Comparison of ENCODE assay signal across 2 cellular contexts in genomic region chr5:74522838-74523237, GRCh38.
DNase-seq lines count a peak whose midpoint lies in the region; ATAC-seq, FAIRE-seq and TF ChIP-seq lines count a peak whose summit lies in the region.
"Not testable (repeated sequence)": the region's sequence is repeated elsewhere in the genome, so short reads cannot be mapped to it uniquely, and the experiment has no call there.

No MANE protein-coding gene starts in this region.

- H3K36me3 Mint-ChIP-seq in endothelial cell (ENCODE audit: low read depth, unreplicated experiment), result peaks cover 25% of the 10 kb centered on the region

- H3K4me3 Mint-ChIP-seq in endothelial cell (ENCODE audit: unreplicated experiment), result peak overlapping the region; percentile 7

- in situ Hi-C loops in K562 (cut with MboI), result not testable (repeated sequence)

- H3K9ac ChIP-seq in K562 (ENCODE audit: insufficient read depth in 1 of 2, low read depth in 2 of 2, low read length in 2 of 2), result not testable (repeated sequence)

- BruUV-seq in K562 (replicated peaks; lab: Mats Ljungman, UMichigan), result not testable (repeated sequence)

- H3K4me3 ChIP-seq in K562, result not testable (repeated sequence)

- H3K4me2 ChIP-seq in K562 (ENCODE audit: insufficient read depth, low read length), result not testable (repeated sequence)

- H3K9me3 Mint-ChIP-seq in endothelial cell (ENCODE audit: unreplicated experiment), result peaks cover 19% of the 10 kb centered on the region

- FAIRE-seq in K562 (lab: Jason Lieb, UNC), result not testable (repeated sequence)

- not testable (repeated sequence) for H2AFZ ChIP-seq in K562 (ENCODE audit: low read depth, low read length)

- not testable (repeated sequence) for H3K27me3 ChIP-seq in K562 (ENCODE audit: control insufficient read depth in 2 of 2, insufficient read depth in 2 of 2, low read length in 2 of 2)

- H3K36me3 ChIP-seq in K562 (ENCODE audit: control insufficient read depth, insufficient read depth, low read length), result not testable (repeated sequence)

- DNase-seq in K562 (ENCODE audit: extremely low read depth in 1 of 4, low spot score in 3 of 4); endothelial cell (ENCODE audit: low spot score): not testable (repeated sequence)

- H3K4me1 Mint-ChIP-seq in endothelial cell (ENCODE audit: unreplicated experiment), result not testable (repeated sequence)

- TF ChIP-seq RAD21 in K562 (CRISPR knock-in tag; conservative IDR thresholded peaks at IDR 0.05 in 1 of 2, IDR thresholded peaks at IDR 0.05 in 1 of 2), result not testable (repeated sequence)

- not testable (repeated sequence) for H3K9me3 ChIP-seq in K562 (replicated peaks; ENCODE audit: control insufficient read depth, insufficient read depth, low read depth, low read length)

- not testable (repeated sequence) for H4K20me1 ChIP-seq in K562 (replicated peaks; ENCODE audit: control insufficient read depth, insufficient read depth, low read length)

- H3K79me2 ChIP-seq in K562 (ENCODE audit: control insufficient read depth, insufficient read depth, low read length), result not testable (repeated sequence)

- not testable (repeated sequence) for TF ChIP-seq POLR2A in K562 (conservative IDR thresholded peaks at IDR 0.05)

- not testable (repeated sequence) for H3K9me1 ChIP-seq in K562 (ENCODE audit: control insufficient read depth, insufficient read depth, low read length)

- WGBS in K562 (ENCODE audit: insufficient coverage, low coverage, missing lambda C conversion rate), result 14% methylated on average over 2 of the region's 2 CpGs

- POLR2A ChIA-PET in K562 (lab: Yijun Ruan, JAX), result not testable (repeated sequence)

- CTCF ChIA-PET in K562 (lab: Yijun Ruan, JAX; ENCODE audit: low intra/inter-chr PET ratio), result not testable (repeated sequence)

- TF ChIP-seq CTCF in K562 (IDR thresholded peaks at IDR 0.05 in 2 of 3, conservative IDR thresholded peaks at IDR 0.05 in 1 of 3; ENCODE audit: insufficient read depth in 2 of 3, low read depth in 1 of 3, low read length in 3 of 3); endothelial cell (IDR thresholded peaks at IDR 0.05; ENCODE audit: unreplicated experiment): not testable (repeated sequence)

- not testable (repeated sequence) for H3K27me3 Mint-ChIP-seq in endothelial cell (ENCODE audit: unreplicated experiment)

- not testable (repeated sequence) for H3K27ac Mint-ChIP-seq in endothelial cell (ENCODE audit: unreplicated experiment)

- intact Hi-C loops in K562 (cut with micrococcal nuclease), result not testable (repeated sequence)

- not testable (repeated sequence) for H3K4me1 ChIP-seq in K562 (replicated peaks in 1 of 2; ENCODE audit: control insufficient read depth in 2 of 2, insufficient read depth in 2 of 2, low read length in 2 of 2)

- TF ChIP-seq EP300 in K562 (IDR thresholded peaks at IDR 0.05; ENCODE audit: low read length), result not testable (repeated sequence)

- not testable (repeated sequence) for H3K27ac ChIP-seq in K562 (ENCODE audit: extremely low read depth, low read depth, low read length)

- ATAC-seq in K562, result not testable (repeated sequence)

TF ChIP-seq in K562, 482 proteins besides CTCF, POLR2A, EP300 and RAD21:
- TF ChIP-seq ZNF431 (CRISPR knock-in tag; IDR thresholded peaks at IDR 0.05), result peak; percentile 91
